ENCODE assay signal across 11 cellular contexts in the genomic region with DNA sequence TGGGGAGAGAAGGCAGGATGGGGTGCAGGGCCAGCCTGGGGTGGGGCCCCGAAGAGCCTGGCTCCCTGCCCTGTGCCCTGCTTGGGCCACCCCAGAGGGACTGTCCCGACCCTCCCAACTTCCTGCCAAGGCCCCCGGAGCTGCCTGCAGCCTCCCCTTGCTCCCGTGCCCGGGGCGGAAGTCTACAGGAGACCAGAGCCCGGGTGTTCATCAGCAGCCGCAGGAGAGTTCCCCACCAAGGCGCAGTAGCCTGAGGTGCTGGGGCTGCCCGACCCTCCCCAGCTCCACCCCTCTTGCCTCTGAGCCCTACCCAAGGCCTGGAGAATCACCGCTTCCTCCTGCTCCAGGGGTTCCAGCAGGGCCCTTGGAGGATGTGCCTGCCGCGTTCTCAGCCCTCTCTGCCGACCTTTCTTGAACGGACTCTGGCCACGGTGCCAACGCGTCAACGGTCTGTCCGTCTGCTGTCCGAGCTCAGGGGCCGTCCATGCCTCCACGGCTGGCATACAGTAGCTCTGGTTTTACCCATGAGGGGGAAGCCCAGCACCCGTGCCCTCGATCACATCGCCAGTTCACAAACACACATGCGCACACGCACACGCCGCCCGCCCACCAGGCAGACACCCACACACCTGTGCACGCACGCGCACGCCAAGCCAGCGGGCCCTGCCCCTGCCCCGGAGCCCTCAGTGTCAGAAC. TPM values are rescaled to one million over a fixed set of nuclear protein-coding genes. Genes with fewer than 3 reads are reported as not detected.
A peak's percentile ranks its signal among the peaks of the same experiment; 100 is the strongest.
DNase-seq lines count a peak whose midpoint lies in the region; ATAC-seq and TF ChIP-seq lines count a peak whose summit lies in the region.
"Had no signal": no experiment of that assay in that cellular context is flagged by ENCODE, and none has a peak within 500 bp of the region (broad histone marks: within the 10 kb centered on the region; RNA-seq: fewer than 3 reads in every experiment).

No MANE protein-coding gene starts in this region.

- H3K27me3 Mint-ChIP-seq in GM23338 (ENCODE audit: insufficient read depth, low read depth, poor library complexity), result peaks cover 6% of the 10 kb centered on the region
- no peaks in the 10 kb centered on the region for H3K27me3 Mint-ChIP-seq in activated CD8-positive, alpha-beta T cell treated with anti-CD3 and anti-CD28 coated beads for 36 hours

- H3K9me2 ChIP-seq in GM23338 (ENCODE audit: insufficient read depth) (no peaks in the 10 kb centered on the region), Karpas-422 (replicated peaks; ENCODE audit: insufficient read depth, low read length) (no peaks in the 10 kb centered on the region)

- H3K4me1 ChIP-seq in GM23338 (ENCODE audit: insufficient read depth) (no peaks in the 10 kb centered on the region), left ventricle myocardium inferior (peaks cover 49% of the 10 kb centered on the region), sigmoid colon (peaks cover 0 to 65% (median 61%) of the 10 kb centered on the region in 4 donors), Karpas-422 (ENCODE audit: low read length) (peaks cover 13% of the 10 kb centered on the region)

- H3K4me3 Mint-ChIP-seq in GM23338, result no peak overlapping the region
- H3K4me3 Mint-ChIP-seq in activated CD8-positive, alpha-beta T cell treated with anti-CD3 and anti-CD28 coated beads for 36 hours, result peak overlapping the region; percentile 34

- POLR2A ChIA-PET in activated CD8-positive, alpha-beta T cell treated with anti-CD3 and anti-CD28 coated beads for 36 hours (lab: Charles Lee), result interaction anchor here (0.8 to 1.2 kb wide), 4 partner anchors 9 to 138 kb away, joined by 3 read pairs; no protein-coding TSS in a partner anchor

- H3K36me3 Mint-ChIP-seq in GM23338 (ENCODE audit: low read depth), result peaks cover 7% of the 10 kb centered on the region
- no peaks in the 10 kb centered on the region for H3K36me3 Mint-ChIP-seq in activated CD8-positive, alpha-beta T cell treated with anti-CD3 and anti-CD28 coated beads for 36 hours (ENCODE audit: low read depth)

- no peaks in the 10 kb centered on the region for H3K79me2 ChIP-seq in GM23338 (replicated peaks; ENCODE audit: insufficient read depth)
- H3K79me2 ChIP-seq in Karpas-422 (ENCODE audit: low read length), result no peaks in the 10 kb centered on the region

- no peaks in the 10 kb centered on the region for H3F3A ChIP-seq in GM23338 (replicated peaks; ENCODE audit: low read depth)

- H2AFZ ChIP-seq in GM23338, result no peak overlapping the region
- no peak overlapping the region for H2AFZ ChIP-seq in Karpas-422 (ENCODE audit: low read length)

- TF ChIP-seq EP300 in sigmoid colon (IDR thresholded peaks at IDR 0.05), result no peak

- no peak for TF ChIP-seq POLR2A in sigmoid colon (IDR thresholded peaks at IDR 0.05)

- H3K4me1 Mint-ChIP-seq in GM23338, result no peaks in the 10 kb centered on the region; the same call in 2 of the 3 replicates
- peaks cover 16% of the 10 kb centered on the region for H3K4me1 Mint-ChIP-seq in activated CD8-positive, alpha-beta T cell treated with anti-CD3 and anti-CD28 coated beads for 36 hours (ENCODE audit: low read depth)

- H3K4me2 ChIP-seq in GM23338 (no peak overlapping the region), Karpas-422 (ENCODE audit: low read depth, low read length, poor library complexity, severe bottlenecking) (no peak overlapping the region)

- WGBS in sigmoid colon, 2 donors, result 53 to 70% methylated on average over 37 of the region's 37 CpGs

- intact Hi-C loops in activated CD8-positive, alpha-beta T cell treated with anti-CD3 and anti-CD28 coated beads for 36 hours (cut with micrococcal nuclease), result no loop called here
- intact Hi-C loops in left ventricle myocardium inferior (cut with micrococcal nuclease) (no loop called here), sigmoid colon (cut with DNase I) (no loop called here)

- CTCF ChIA-PET in activated CD8-positive, alpha-beta T cell treated with anti-CD3 and anti-CD28 coated beads for 36 hours (lab: Charles Lee), result interaction anchor here (0.9 kb wide), 1 partner anchor 8 kb away, joined by 3 read pairs; no protein-coding TSS in a partner anchor

- TF ChIP-seq CTCF in GM23338 (conservative IDR thresholded peaks at IDR 0.05; ENCODE audit: low read depth in 2 of 2) (no peak), left ventricle myocardium inferior (IDR thresholded peaks at IDR 0.05; ENCODE audit: borderline replicate concordance) (no peak), sigmoid colon (IDR thresholded peaks at IDR 0.05) (no peak)
- TF ChIP-seq CTCF in activated CD8-positive, alpha-beta T cell treated with anti-CD3 and anti-CD28 coated beads for 36 hours (IDR thresholded peaks at IDR 0.05), result no peak

- H3K9ac ChIP-seq in Karpas-422 (ENCODE audit: low read length), result no peak overlapping the region

- H3K36me3 ChIP-seq in GM23338 (ENCODE audit: insufficient read depth) (no peaks in the 10 kb centered on the region), left ventricle myocardium inferior (peaks cover 31% of the 10 kb centered on the region), sigmoid colon (peaks cover 4 to 14% (median 9%) of the 10 kb centered on the region in 4 donors), Karpas-422 (ENCODE audit: insufficient read depth, low read length) (peaks cover 11% of the 10 kb centered on the region; the same call in 1 of the 2 replicates)

- no peaks in the 10 kb centered on the region for H3K9me3 Mint-ChIP-seq in GM23338
- no peaks in the 10 kb centered on the region for H3K9me3 Mint-ChIP-seq in activated CD8-positive, alpha-beta T cell treated with anti-CD3 and anti-CD28 coated beads for 36 hours

- no peaks in the 10 kb centered on the region for H3K9me3 ChIP-seq in left ventricle myocardium inferior (replicated peaks)
- no peaks in the 10 kb centered on the region for H3K9me3 ChIP-seq in sigmoid colon
- no peaks in the 10 kb centered on the region for H3K9me3 ChIP-seq in Karpas-422 (ENCODE audit: low read length)
- H3K9me3 ChIP-seq: neutrophil had no signal

- H3K4me3 ChIP-seq in GM23338 (no peak overlapping the region), left ventricle myocardium inferior (peak overlapping the region; percentile 33), sigmoid colon (peak overlapping the region in 1 of 4 donors; percentile 2), Karpas-422 (ENCODE audit: low read length) (no peak overlapping the region)

- H4K20me1 ChIP-seq in GM23338 (replicated peaks; ENCODE audit: insufficient read depth) (0 out of 2 replicates have a peak, but pooled peaks cover 5% of the 10 kb centered on the region), Karpas-422 (ENCODE audit: insufficient read depth, low read depth, low read length) (peaks cover 9% of the 10 kb centered on the region; the same call in 1 of the 2 replicates)

- H3K27ac Mint-ChIP-seq in GM23338, result 0 out of 2 replicates have a peak overlapping the region, but pooled peaks have one; percentile 81
- H3K27ac Mint-ChIP-seq in activated CD8-positive, alpha-beta T cell treated with anti-CD3 and anti-CD28 coated beads for 36 hours, result no peak overlapping the region

- H3K27ac ChIP-seq in GM23338 (ENCODE audit: low read depth) (no peak overlapping the region), left ventricle myocardium inferior (replicated peaks) (peak overlapping the region; percentile 85), sigmoid colon (peak overlapping the region; percentile 68 to 79 (median 74)), Karpas-422 (ENCODE audit: low read length) (no peak overlapping the region)
- H3K27ac ChIP-seq: neutrophil had no signal

- peak; percentile 14 for ATAC-seq in GM23338
- ATAC-seq in activated CD8-positive, alpha-beta T cell treated with anti-CD3 and anti-CD28 coated beads for 36 hours, result peak; percentile 40

- DNase-seq in GM23338 (ENCODE audit: low spot score), result peak; percentile 18
- DNase-seq in activated CD8-positive, alpha-beta T cell treated with anti-CD3 and anti-CD28 coated beads for 36 hours, result peak; percentile 1
- DNase-seq in left ventricle myocardium inferior, result peak; percentile 43
- DNase-seq in sigmoid colon, result peak; percentile 72
- no peak for DNase-seq in SIG-M5 (lab: John Stamatoyannopoulos, UW)
- DNase-seq in iPS-NIHi7 (ENCODE audit: extremely low spot score), result no peak
- DNase-seq in midbrain (lab: John Stamatoyannopoulos, UW), result no peak
- DNase-seq in Karpas-422, result no peak
- DNase-seq: activated CD4-positive, alpha-beta T cell treated with anti-CD3 and anti-CD28 coated beads for 4 hours had no signal

- H3K27me3 ChIP-seq in GM23338 (ENCODE audit: insufficient read depth), result no peaks in the 10 kb centered on the region
- no peaks in the 10 kb centered on the region for H3K27me3 ChIP-seq in left ventricle myocardium inferior (ENCODE audit: low read depth)
- no peaks in the 10 kb centered on the region for H3K27me3 ChIP-seq in sigmoid colon
- no peaks in the 10 kb centered on the region for H3K27me3 ChIP-seq in Karpas-422 (ENCODE audit: low read length)
- H3K27me3 ChIP-seq: neutrophil had no signal

RNA-seq across cellular contexts. Expression of gene SPON2, which starts 36.0 kb away (rescaled TPM):
- 2.1 and 2.2 TPM in 2 replicates for total RNA-seq in GM23338 (2014; rRNA removed; shearing (Covaris generic))
- polyA plus RNA-seq in GM23338 (2016; fragmentation: Nextera tagmentation; extraction: Ambion mirVana) (1.2 and 2.4 TPM in 2 replicates), sigmoid colon (10 to 100 TPM in 2 of 3 donors, 1 to 10 TPM in 1; 8.6 to 33.6 (median 25.2) TPM)
- total RNA-seq in activated CD8-positive, alpha-beta T cell treated with anti-CD3 and anti-CD28 coated beads for 36 hours, result 10 to 100 TPM in 1 of 2 experiments, 1 to 10 TPM in 1; 9.9 to 10.5 TPM
- total RNA-seq in left ventricle myocardium inferior (13.9 TPM), sigmoid colon (100 to 1,000 TPM in 1 of 4 donors, 10 to 100 TPM in 3; 33.6 to 165 (median 79.8) TPM)
- 7.4 and 8.9 TPM in 2 replicates for total RNA-seq in Karpas-422 (2014; rRNA removed; shearing (Covaris generic); ENCODE audit: low replicate concordance)
- total RNA-seq: endothelial cell of umbilical vein had no signal

RNA-seq across cellular contexts. Expression of gene CTBP1, which starts 40.5 kb away (rescaled TPM):
- total RNA-seq in GM23338 (2014; rRNA removed; shearing (Covaris generic)), result 125 and 192 TPM in 2 replicates
- 74.0 and 89.2 TPM in 2 replicates for polyA plus RNA-seq in GM23338 (2016; fragmentation: Nextera tagmentation; extraction: Ambion mirVana)
- total RNA-seq in activated CD8-positive, alpha-beta T cell treated with anti-CD3 and anti-CD28 coated beads for 36 hours, result 100 to 1,000 TPM; 136 TPM
- 112 TPM for total RNA-seq in left ventricle myocardium inferior
- 100 to 1,000 TPM in 3 of 4 donors, 10 to 100 TPM in 1; 98.9 to 160 (median 129) TPM for total RNA-seq in sigmoid colon
- 100 to 1,000 TPM in 1 of 3 donors, 10 to 100 TPM in 2; 67.9 to 162 (median 71.4) TPM for polyA plus RNA-seq in sigmoid colon
- 86.9 and 184 TPM in 2 replicates for total RNA-seq in Karpas-422 (2014; rRNA removed; shearing (Covaris generic); ENCODE audit: low replicate concordance)

Comparison
In these comparisons a context has a peak if more than half of its experiments do, and no peak if none do; other contexts are left out.
1. DNase-seq: peak in GM23338 (single experiment), activated CD8-positive, alpha-beta T cell treated with anti-CD3 and anti-CD28 coated beads for 36 hours (single experiment), left ventricle myocardium inferior (single experiment) and sigmoid colon (single experiment); none in SIG-M5 (single experiment), iPS-NIHi7 (single experiment), midbrain (single experiment) and Karpas-422 (single experiment).
2. H3K27ac ChIP-seq: peak in left ventricle myocardium inferior (single experiment) and sigmoid colon (4 of 4); none in GM23338 (single experiment) and Karpas-422 (single experiment).